ENCODE assay signal across 11 cellular contexts in genomic region chr6:88629838-88630462, GRCh38.
A peak's percentile ranks its signal among the peaks of the same experiment; 100 is the strongest.
DNase-seq lines count a peak whose midpoint lies in the region; ATAC-seq and TF ChIP-seq lines count a peak whose summit lies in the region.
"Had no signal": no experiment of that assay in that cellular context is flagged by ENCODE, and none has a peak within 500 bp of the region (broad histone marks: within the 10 kb centered on the region; RNA-seq: fewer than 3 reads in every experiment).

No MANE protein-coding gene starts in this region.

- no peak overlapping the region for H3K27ac ChIP-seq in GM23338 (ENCODE audit: low read depth)
- H3K27ac ChIP-seq: SJCRH30 had no signal

- POLR2A ChIA-PET in activated CD4-positive, alpha-beta memory T cell treated with anti-CD3 and anti-CD28 coated beads, Interleukin-2, amount 10 ng/mL, durations not matched to agents 7 days and 5 days (lab: Charles Lee): no interaction called here

- TF ChIP-seq CTCF in GM23338 (conservative IDR thresholded peaks at IDR 0.05; ENCODE audit: low read depth in 2 of 2): peak; percentile 59 to 67

- H3K4me1 ChIP-seq in GM23338 (ENCODE audit: insufficient read depth): no peaks in the 10 kb centered on the region
- no peaks in the 10 kb centered on the region for H3K4me1 ChIP-seq in NT2/D1 (ENCODE audit: insufficient read depth, insufficient read length)
- H3K4me1 ChIP-seq: SJCRH30 had no signal

- ATAC-seq in GM23338 (peak; percentile 99), GM18907 (IDR thresholded peaks at IDR 0.05; ENCODE audit: unreplicated experiment) (no peak)

- H3K27me3 ChIP-seq in GM23338 (ENCODE audit: insufficient read depth) (no peaks in the 10 kb centered on the region), NT2/D1 (ENCODE audit: insufficient read depth, insufficient read length) (no peaks in the 10 kb centered on the region)
- H3K27me3 ChIP-seq: SJCRH30 had no signal

- H3K36me3 Mint-ChIP-seq in GM23338 (ENCODE audit: low read depth): no peaks in the 10 kb centered on the region
- no peaks in the 10 kb centered on the region for H3K36me3 Mint-ChIP-seq in activated CD4-positive, alpha-beta memory T cell treated with anti-CD3 and anti-CD28 coated beads, Interleukin-2, amount 10 ng/mL, durations not matched to agents 7 days and 5 days (ENCODE audit: low read depth)

- peaks cover 15% of the 10 kb centered on the region for H3K4me1 Mint-ChIP-seq in GM23338
- no peaks in the 10 kb centered on the region for H3K4me1 Mint-ChIP-seq in activated CD4-positive, alpha-beta memory T cell treated with anti-CD3 and anti-CD28 coated beads, Interleukin-2, amount 10 ng/mL, durations not matched to agents 7 days and 5 days

- H3K27ac Mint-ChIP-seq in GM23338: no peak overlapping the region
- no peak overlapping the region for H3K27ac Mint-ChIP-seq in activated CD4-positive, alpha-beta memory T cell treated with anti-CD3 and anti-CD28 coated beads, Interleukin-2, amount 10 ng/mL, durations not matched to agents 7 days and 5 days

- H3F3A ChIP-seq in GM23338 (replicated peaks; ENCODE audit: low read depth): no peaks in the 10 kb centered on the region

- H3K9me3 ChIP-seq in NT2/D1 (ENCODE audit: insufficient read depth, low read length): no peaks in the 10 kb centered on the region
- H3K9me3 ChIP-seq: SJCRH30 had no signal

- H3K4me2 ChIP-seq in GM23338: no peak overlapping the region

- DNase-seq in ELF-1 (ENCODE audit: low read depth, low spot score): peak; percentile 10
- DNase-seq in GM23338 (ENCODE audit: low spot score): peak; percentile 81
- peak; percentile 5 for DNase-seq in NT2/D1 (ENCODE audit: low read depth, low spot score)
- DNase-seq in iPS DF 19.7 (ENCODE audit: low read depth, low spot score): peak; percentile 48
- DNase-seq in HuH-7.5 (ENCODE audit: low spot score): no peak
- no peak for DNase-seq in activated CD4-positive, alpha-beta memory T cell treated with anti-CD3 and anti-CD28 coated beads, Interleukin-2, amount 10 ng/mL, durations not matched to agents 7 days and 5 days
- no peak for DNase-seq in activated effector memory CD4-positive, alpha-beta T cell treated with Interleukin-2 at 50 U/mL for 16 hours
- DNase-seq: activated T-cell treated with anti-CD3 and anti-CD28 coated beads for 4 hours, IMR-90 had no signal

- CTCF ChIA-PET in activated CD4-positive, alpha-beta memory T cell treated with anti-CD3 and anti-CD28 coated beads, Interleukin-2, amount 10 ng/mL, durations not matched to agents 7 days and 5 days (lab: Charles Lee): interaction anchor here (0.6 kb wide), 1 partner anchor 798 kb away, joined by 3 read pairs; no protein-coding TSS in a partner anchor

- no peaks in the 10 kb centered on the region for H3K36me3 ChIP-seq in GM23338 (ENCODE audit: insufficient read depth)
- H3K36me3 ChIP-seq in NT2/D1 (ENCODE audit: insufficient read depth, insufficient read length, low read length): no peaks in the 10 kb centered on the region
- H3K36me3 ChIP-seq: SJCRH30 had no signal

- no peaks in the 10 kb centered on the region for H3K9me3 Mint-ChIP-seq in GM23338
- no peaks in the 10 kb centered on the region for H3K9me3 Mint-ChIP-seq in activated CD4-positive, alpha-beta memory T cell treated with anti-CD3 and anti-CD28 coated beads, Interleukin-2, amount 10 ng/mL, durations not matched to agents 7 days and 5 days

- peaks cover 4% of the 10 kb centered on the region for H3K27me3 Mint-ChIP-seq in GM23338 (ENCODE audit: insufficient read depth, low read depth, poor library complexity)
- H3K27me3 Mint-ChIP-seq in activated CD4-positive, alpha-beta memory T cell treated with anti-CD3 and anti-CD28 coated beads, Interleukin-2, amount 10 ng/mL, durations not matched to agents 7 days and 5 days: no peaks in the 10 kb centered on the region

- no peaks in the 10 kb centered on the region for H3K9me2 ChIP-seq in GM23338 (ENCODE audit: insufficient read depth)

- no peaks in the 10 kb centered on the region for H4K20me1 ChIP-seq in GM23338 (replicated peaks; ENCODE audit: insufficient read depth)

- no peaks in the 10 kb centered on the region for H3K79me2 ChIP-seq in GM23338 (replicated peaks; ENCODE audit: insufficient read depth)

- H3K9ac ChIP-seq in NT2/D1 (ENCODE audit: insufficient read length, low read depth): no peak overlapping the region

- no peak overlapping the region for H3K4me3 ChIP-seq in GM23338
- no peak overlapping the region for H3K4me3 ChIP-seq in NT2/D1 (ENCODE audit: insufficient read length, low read depth)
- H3K4me3 ChIP-seq: SJCRH30 had no signal

- no peak overlapping the region for H2AFZ ChIP-seq in GM23338

- H3K4me3 Mint-ChIP-seq in GM23338: no peak overlapping the region
- no peak overlapping the region for H3K4me3 Mint-ChIP-seq in activated CD4-positive, alpha-beta memory T cell treated with anti-CD3 and anti-CD28 coated beads, Interleukin-2, amount 10 ng/mL, durations not matched to agents 7 days and 5 days

TF ChIP-seq in GM23338, 12 proteins besides CTCF, POLR2A, EP300 and RAD21:
- no peak for TF ChIP-seq STAT1 (IDR thresholded peaks at IDR 0.05; ENCODE audit: unreplicated experiment)
- TF ChIP-seq ZNF331 (CRISPR knock-in tag; IDR thresholded peaks at IDR 0.05; ENCODE audit: low read depth): no peak
- no peak for TF ChIP-seq ETS1 (IDR thresholded peaks at IDR 0.05)

Comparison
In these comparisons a context has a peak if more than half of its experiments do, and no peak if none do; other contexts are left out.
1. DNase-seq: peak in ELF-1 (single experiment), GM23338 (single experiment), NT2/D1 (single experiment) and iPS DF 19.7 (single experiment); none in HuH-7.5 (single experiment), activated CD4-positive, alpha-beta memory T cell treated with anti-CD3 and anti-CD28 coated beads, Interleukin-2, amount 10 ng/mL, durations not matched to agents 7 days and 5 days (single experiment) and activated effector memory CD4-positive, alpha-beta T cell treated with Interleukin-2 at 50 U/mL for 16 hours (single experiment).